ENCODE assay signal across 15 cellular contexts in genomic region chr18:44627245-44627644, GRCh38. TPM values are rescaled to one million over a fixed set of nuclear protein-coding genes. Genes with fewer than 3 reads are reported as not detected.
A peak's percentile ranks its signal among the peaks of the same experiment; 100 is the strongest.
DNase-seq lines count a peak whose midpoint lies in the region; ATAC-seq and TF ChIP-seq lines count a peak whose summit lies in the region.
"Had no signal": no experiment of that assay in that cellular context is flagged by ENCODE, and none has a peak within 500 bp of the region (broad histone marks: within the 10 kb centered on the region; RNA-seq: fewer than 3 reads in every experiment).

No MANE protein-coding gene starts in this region.

- H3K4me3 Mint-ChIP-seq in activated T-helper 2 cell treated with anti-CD3 and anti-CD28 coated beads, Interferon-gamma antibody, Interleukin-2, Interleukin-4, amounts not matched to agents 10 μg/mL and 5 μg/mL and 100 μg/mL, durations not matched to agents 14 hours and 24 hours and 36 hours (ENCODE audit: low read depth): no peak overlapping the region
- no peak overlapping the region for H3K4me3 Mint-ChIP-seq in stimulated activated naive B cell treated with anti-CD40 and anti-IgM and Interleukin-4, amounts not matched to agents 10 μg/mL and 1 μg/mL and 100 μg/mL, for 72 hours

- peaks cover 2% of the 10 kb centered on the region for H3K27me3 Mint-ChIP-seq in activated T-helper 2 cell treated with anti-CD3 and anti-CD28 coated beads, Interferon-gamma antibody, Interleukin-2, Interleukin-4, amounts not matched to agents 10 μg/mL and 5 μg/mL and 100 μg/mL, durations not matched to agents 14 hours and 24 hours and 36 hours (ENCODE audit: low read depth)
- H3K27me3 Mint-ChIP-seq in stimulated activated naive B cell treated with anti-CD40 and anti-IgM and Interleukin-4, amounts not matched to agents 10 μg/mL and 1 μg/mL and 100 μg/mL, for 72 hours: no peaks in the 10 kb centered on the region

- no peak overlapping the region for H3K27ac ChIP-seq in RWPE2 (ENCODE audit: poor library complexity, severe bottlenecking)
- H3K27ac ChIP-seq: tibial artery had no signal

- no peaks in the 10 kb centered on the region for H3K27me3 ChIP-seq in RWPE2 (ENCODE audit: insufficient read depth, poor library complexity, severe bottlenecking)
- H3K27me3 ChIP-seq: tibial artery had no signal

- H3K4me1 Mint-ChIP-seq in activated T-helper 2 cell treated with anti-CD3 and anti-CD28 coated beads, Interferon-gamma antibody, Interleukin-2, Interleukin-4, amounts not matched to agents 10 μg/mL and 5 μg/mL and 100 μg/mL, durations not matched to agents 14 hours and 24 hours and 36 hours (ENCODE audit: low read depth): peaks cover 8% of the 10 kb centered on the region
- peaks cover 28 to 71% of the 10 kb centered on the region in 2 donors for H3K4me1 Mint-ChIP-seq in stimulated activated naive B cell treated with anti-CD40 and anti-IgM and Interleukin-4, amounts not matched to agents 10 μg/mL and 1 μg/mL and 100 μg/mL, for 72 hours

- H3K36me3 ChIP-seq in RWPE2 (ENCODE audit: low read depth): no peaks in the 10 kb centered on the region
- H3K36me3 ChIP-seq: tibial artery had no signal

- DNase-seq in GM04504 (ENCODE audit: low read depth): peak; percentile 47
- DNase-seq in RWPE2 (ENCODE audit: low spot score): no peak
- peak; percentile 50 for DNase-seq in fibroblast of gingiva (ENCODE audit: low read depth)
- DNase-seq in pulmonary artery endothelial cell (ENCODE audit: low read depth, low spot score): peak; percentile 29
- DNase-seq in activated T-helper 2 cell treated with anti-CD3 and anti-CD28 coated beads, Interferon-gamma antibody, Interleukin-2, Interleukin-4, amounts not matched to agents 10 μg/mL and 5 μg/mL and 100 μg/mL, durations not matched to agents 14 hours and 24 hours and 36 hours (ENCODE audit: low spot score): no peak
- DNase-seq in stimulated activated naive B cell treated with anti-CD40 and anti-IgM and Interleukin-4, amounts not matched to agents 10 μg/mL and 1 μg/mL and 100 μg/mL, for 72 hours: no peak
- DNase-seq: amniotic stem cell; Caco-2; effector memory CD4-positive, alpha-beta T cell; NCI-H1436; NCI-H526; SHP77; tibial artery had no signal

- H3K4me1 ChIP-seq in RWPE2 (ENCODE audit: insufficient read depth, poor library complexity, severe bottlenecking): peaks cover 6% of the 10 kb centered on the region
- H3K4me1 ChIP-seq: Caco-2 had no signal

- intact Hi-C loops in activated T-helper 2 cell treated with anti-CD3 and anti-CD28 coated beads, Interferon-gamma antibody, Interleukin-2, Interleukin-4, amounts not matched to agents 10 μg/mL and 5 μg/mL and 100 μg/mL, durations not matched to agents 14 hours and 24 hours and 36 hours (cut with micrococcal nuclease): no loop called here

- no peak overlapping the region for H3K27ac Mint-ChIP-seq in activated T-helper 2 cell treated with anti-CD3 and anti-CD28 coated beads, Interferon-gamma antibody, Interleukin-2, Interleukin-4, amounts not matched to agents 10 μg/mL and 5 μg/mL and 100 μg/mL, durations not matched to agents 14 hours and 24 hours and 36 hours
- no peak overlapping the region for H3K27ac Mint-ChIP-seq in stimulated activated naive B cell treated with anti-CD40 and anti-IgM and Interleukin-4, amounts not matched to agents 10 μg/mL and 1 μg/mL and 100 μg/mL, for 72 hours

- no peak overlapping the region for H3K4me3 ChIP-seq in RWPE2 (ENCODE audit: severe bottlenecking)
- H3K4me3 ChIP-seq: tibial artery had no signal

- H3K9me3 Mint-ChIP-seq in activated T-helper 2 cell treated with anti-CD3 and anti-CD28 coated beads, Interferon-gamma antibody, Interleukin-2, Interleukin-4, amounts not matched to agents 10 μg/mL and 5 μg/mL and 100 μg/mL, durations not matched to agents 14 hours and 24 hours and 36 hours: peaks cover 5% of the 10 kb centered on the region
- H3K9me3 Mint-ChIP-seq in stimulated activated naive B cell treated with anti-CD40 and anti-IgM and Interleukin-4, amounts not matched to agents 10 μg/mL and 1 μg/mL and 100 μg/mL, for 72 hours: peaks cover 5 to 9% of the 10 kb centered on the region in 2 donors

- no peaks in the 10 kb centered on the region for H3K9me3 ChIP-seq in RWPE2 (ENCODE audit: severe bottlenecking)
- H3K9me3 ChIP-seq: Caco-2, tibial artery had no signal

- no peak for TF ChIP-seq CTCF in RWPE2 (IDR thresholded peaks at IDR 0.05; ENCODE audit: poor library complexity, severe bottlenecking)

- ATAC-seq in RWPE2 (ENCODE audit: low read depth) (peak; percentile 78), HG02763 (IDR thresholded peaks at IDR 0.05; ENCODE audit: unreplicated experiment) (no peak), HG02678 (IDR thresholded peaks at IDR 0.05; ENCODE audit: unreplicated experiment) (no peak)
- ATAC-seq in stimulated activated naive B cell treated with anti-CD40 and anti-IgM and Interleukin-4, amounts not matched to agents 10 μg/mL and 1 μg/mL and 100 μg/mL, for 72 hours (replicated peaks): no peak

- H3K36me3 Mint-ChIP-seq in activated T-helper 2 cell treated with anti-CD3 and anti-CD28 coated beads, Interferon-gamma antibody, Interleukin-2, Interleukin-4, amounts not matched to agents 10 μg/mL and 5 μg/mL and 100 μg/mL, durations not matched to agents 14 hours and 24 hours and 36 hours (ENCODE audit: low read depth): no peaks in the 10 kb centered on the region
- peaks cover 0 to 8% of the 10 kb centered on the region in 2 donors for H3K36me3 Mint-ChIP-seq in stimulated activated naive B cell treated with anti-CD40 and anti-IgM and Interleukin-4, amounts not matched to agents 10 μg/mL and 1 μg/mL and 100 μg/mL, for 72 hours

RNA-seq across cellular contexts. Expression of gene SETBP1, which starts 53.4 kb away (rescaled TPM):
- 3.7 and 4.0 TPM in 2 replicates for total RNA-seq in pulmonary artery endothelial cell
- total RNA-seq in activated T-helper 2 cell treated with anti-CD3 and anti-CD28 coated beads, Interferon-gamma antibody, Interleukin-2, Interleukin-4, amounts not matched to agents 10 μg/mL and 5 μg/mL and 100 μg/mL, durations not matched to agents 14 hours and 24 hours and 36 hours: 27.3 and 27.4 TPM in 2 replicates

Comparison
In these comparisons a context has a peak if more than half of its experiments do, and no peak if none do; other contexts are left out.
1. DNase-seq: peak in GM04504 (single experiment), fibroblast of gingiva (single experiment) and pulmonary artery endothelial cell (single experiment); none in RWPE2 (single experiment), activated T-helper 2 cell treated with anti-CD3 and anti-CD28 coated beads, Interferon-gamma antibody, Interleukin-2, Interleukin-4, amounts not matched to agents 10 μg/mL and 5 μg/mL and 100 μg/mL, durations not matched to agents 14 hours and 24 hours and 36 hours (single experiment) and stimulated activated naive B cell treated with anti-CD40 and anti-IgM and Interleukin-4, amounts not matched to agents 10 μg/mL and 1 μg/mL and 100 μg/mL, for 72 hours (single experiment).